Comparison of ENCODE assay signal across 1 cellular context in genomic region chr6:13941902-13942301, GRCh38.
A peak's percentile ranks its signal among the peaks of the same experiment; 100 is the strongest.
TF ChIP-seq lines count a peak whose summit lies in the region.

No MANE protein-coding gene starts in this region.

TF ChIP-seq in K562, 482 proteins besides CTCF, POLR2A, EP300 and RAD21 (continued from another document and continues in another):
- TF ChIP-seq ZNF318 (IDR thresholded peaks at IDR 0.05; ENCODE audit: borderline replicate concordance in 1 of 2, low read depth in 1 of 2) (no peak), RBM14 (IDR thresholded peaks at IDR 0.05; ENCODE audit: borderline replicate concordance, insufficient read depth, low read depth, low read length) (no peak), CSDE1 (IDR thresholded peaks at IDR 0.05) (no peak), BCLAF1 (IDR thresholded peaks at IDR 0.05; ENCODE audit: borderline replicate concordance in 1 of 2, control insufficient read depth in 1 of 2, low read depth in 2 of 2, low read length in 1 of 2) (no peak), ZNF507 (tag; conservative IDR thresholded peaks at IDR 0.05) (no peak), FUS (optimal IDR thresholded peaks at IDR 0.05; ENCODE audit: low read depth, low read length) (no peak), ZNF311 (CRISPR knock-in tag; IDR thresholded peaks at IDR 0.05) (no peak), DDX20 (tag; IDR thresholded peaks at IDR 0.05; ENCODE audit: low read depth) (no peak), PRDM10 (IDR thresholded peaks at IDR 0.05; ENCODE audit: partially characterized antibody) (no peak), L3MBTL2 (IDR thresholded peaks at IDR 0.05) (no peak), NFYB (IDR thresholded peaks at IDR 0.05; ENCODE audit: extremely low read depth, insufficient read length) (no peak), HDAC2 (IDR thresholded peaks at IDR 0.05) (no peak), CBX5 (IDR thresholded peaks at IDR 0.05; ENCODE audit: borderline replicate concordance, low read depth) (peak; percentile 98), CBX1 (IDR thresholded peaks at IDR 0.05; ENCODE audit: low read depth) (peak; percentile 87), ZNF586 (CRISPR knock-in tag; conservative IDR thresholded peaks at IDR 0.05) (no peak), RCOR1 (IDR thresholded peaks at IDR 0.05; ENCODE audit: borderline replicate concordance in 1 of 2, low read depth in 2 of 2, low read length in 2 of 2) (0 out of 4 replicates have a peak, but pooled peaks of 1 of the 2 experiments have one; percentile 27), DPF2 (IDR thresholded peaks at IDR 0.05) (0 out of 2 replicates have a peak, but pooled peaks have one; percentile 15), ATF6 (CRISPR knock-in tag; IDR thresholded peaks at IDR 0.05) (no peak), ZNF75A (CRISPR knock-in tag; IDR thresholded peaks at IDR 0.05) (no peak), PKNOX1 (IDR thresholded peaks at IDR 0.05) (peak; percentile 58; the same call in 1 of the 2 replicates), ZNF212 (CRISPR knock-in tag; IDR thresholded peaks at IDR 0.05) (no peak), NFE2 (IDR thresholded peaks at IDR 0.05; ENCODE audit: low read depth) (0 out of 2 replicates have a peak, but pooled peaks have one; percentile 10), FOXJ2 (tag; IDR thresholded peaks at IDR 0.05) (no peak), KDM1A (IDR thresholded peaks at IDR 0.05) (peak in 1 of 2 experiments; percentile 37; a peak in 2 of 4 replicates), CREBBP (IDR thresholded peaks at IDR 0.05; ENCODE audit: low read depth, low read length) (no peak), ZBTB9 (CRISPR knock-in tag; IDR thresholded peaks at IDR 0.05) (no peak), NKRF (IDR thresholded peaks at IDR 0.05; ENCODE audit: borderline replicate concordance) (no peak), DACH1 (IDR thresholded peaks at IDR 0.05; ENCODE audit: partially characterized antibody) (no peak), SMARCA5 (IDR thresholded peaks at IDR 0.05) (0 out of 2 replicates have a peak, but pooled peaks have one; percentile 40), THAP12 (CRISPR knock-in tag; IDR thresholded peaks at IDR 0.05) (no peak), LEF1 (IDR thresholded peaks at IDR 0.05) (0 out of 2 replicates have a peak, but pooled peaks have one; percentile 30), ARNT (IDR thresholded peaks at IDR 0.05) (peak in 1 of 2 experiments; percentile 66; a peak in 1 of 4 replicates), FOXP1 (CRISPR knock-in tag; IDR thresholded peaks at IDR 0.05) (no peak), PTRF (tag; IDR thresholded peaks at IDR 0.05) (no peak), MCM7 (IDR thresholded peaks at IDR 0.05) (no peak)
